In genomic region chr3:13083898-13084297, GRCh38 we compare ENCODE assay signal across 13 cellular contexts. TPM values are rescaled to one million over a fixed set of nuclear protein-coding genes. Genes with fewer than 3 reads are reported as not detected.
DNase-seq lines count a peak whose midpoint lies in the region; ATAC-seq and TF ChIP-seq lines count a peak whose summit lies in the region.
"Had no signal": no experiment of that assay in that cellular context is flagged by ENCODE, and none has a peak within 500 bp of the region (broad histone marks: within the 10 kb centered on the region; RNA-seq: fewer than 3 reads in every experiment).

No MANE protein-coding gene starts in this region.

- intact Hi-C loops in mucosa of descending colon (cut with DNase I, micrococcal nuclease): no loop called here

- TF ChIP-seq CTCF in GM13976 (IDR thresholded peaks at IDR 0.05; ENCODE audit: borderline replicate concordance, control extremely low read depth, extremely low read depth, insufficient read depth, missing control alignments): no peak
- no peak for TF ChIP-seq CTCF in mucosa of descending colon (IDR thresholded peaks at IDR 0.05)

- no peaks in the 10 kb centered on the region for H3K36me3 ChIP-seq in mucosa of descending colon (ENCODE audit: low read depth)
- H3K36me3 ChIP-seq: prostate gland had no signal

- no peak overlapping the region for H3K4me3 ChIP-seq in mucosa of descending colon
- H3K4me3 ChIP-seq: prostate gland had no signal

- in situ Hi-C loops in GM13976 (cut with MboI; ENCODE audit: low sequenced_read_pairs, unreplicated experiment): no loop called here

- DNase-seq in GM13976 (ENCODE audit: low spot score) (peak; percentile 56), mucosa of descending colon (no peak), NOMO-1 (lab: John Stamatoyannopoulos, UW; ENCODE audit: unreplicated experiment in 2 of 2) (no peak), NCI-H69 (lab: John Stamatoyannopoulos, UW) (no peak), left lobe of liver (ENCODE audit: low spot score) (no peak), ecto neural progenitor cell (ENCODE audit: low spot score) (no peak)
- DNase-seq: IMR-90, mesendoderm, NCI-H1417, NCI-H510A treated with DMSO at 0.1 percent for 48 hours had no signal

- H3K4me1 ChIP-seq in mucosa of descending colon (ENCODE audit: low read depth): no peaks in the 10 kb centered on the region
- H3K4me1 ChIP-seq: prostate gland had no signal

- peak; percentile 50 for ATAC-seq in GM21423 (IDR thresholded peaks at IDR 0.05; ENCODE audit: unreplicated experiment)
- ATAC-seq in HG03159 (IDR thresholded peaks at IDR 0.05; ENCODE audit: unreplicated experiment): peak; percentile 55
- peak; percentile 51 for ATAC-seq in mucosa of descending colon
- no peak for ATAC-seq in left lobe of liver

- H3K9me3 ChIP-seq in mucosa of descending colon: no peaks in the 10 kb centered on the region
- H3K9me3 ChIP-seq: prostate gland had no signal

RNA-seq across cellular contexts. Expression of gene IQSEC1, which starts 10.7 kb away (rescaled TPM):
- total RNA-seq in mucosa of descending colon: 10 to 100 TPM; 19.8 to 42.2 (median 21.9) TPM
- total RNA-seq in left lobe of liver: 58.7 TPM
